ENCODE assay signal across 9 cellular contexts in the genomic region with DNA sequence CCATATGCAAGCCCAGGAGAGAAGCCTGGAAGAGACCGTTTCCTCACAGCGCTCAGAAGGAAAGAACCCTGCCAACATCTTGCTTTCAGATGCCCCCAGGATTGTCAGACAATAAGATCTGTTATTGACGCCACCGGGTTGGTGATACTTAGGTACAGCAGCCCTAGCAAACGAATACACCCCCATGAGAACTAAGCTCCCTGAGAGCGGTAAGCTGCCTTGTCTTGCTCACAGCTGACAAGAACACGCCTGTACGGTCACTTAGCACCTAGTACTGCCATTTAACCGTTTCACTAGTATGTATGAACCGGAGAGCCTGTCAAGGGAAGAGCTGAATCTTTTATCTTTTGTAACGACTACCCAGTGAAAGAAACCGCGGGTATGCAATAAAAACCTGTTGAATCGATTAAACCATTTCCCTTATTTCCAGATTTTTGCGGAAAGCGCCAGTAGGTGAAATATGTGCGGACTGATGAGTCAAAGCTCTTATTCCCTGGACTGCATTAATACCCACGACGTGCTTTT. TPM values are rescaled to one million over a fixed set of nuclear protein-coding genes. Genes with fewer than 3 reads are reported as not detected.
DNase-seq lines count a peak whose midpoint lies in the region; ATAC-seq and TF ChIP-seq lines count a peak whose summit lies in the region.
"Had no signal": no experiment of that assay in that cellular context is flagged by ENCODE, and none has a peak within 500 bp of the region (broad histone marks: within the 10 kb centered on the region; RNA-seq: fewer than 3 reads in every experiment).

No MANE protein-coding gene starts in this region.

- H4K20me1 ChIP-seq in neural cell (ENCODE audit: insufficient read depth), result no peaks in the 10 kb centered on the region

- ATAC-seq in Panc1 (peak; percentile 63), GM19397 (IDR thresholded peaks at IDR 0.05; ENCODE audit: unreplicated experiment) (no peak)

- no peaks in the 10 kb centered on the region for H3K9me2 ChIP-seq in neural cell (ENCODE audit: insufficient read depth, low read length)

- intact Hi-C loops in Panc1 (cut with micrococcal nuclease; ENCODE audit: unreplicated experiment), result no loop called here

- H3K9me3 ChIP-seq in ES-I3 (ENCODE audit: control insufficient read depth, insufficient read depth, low read length) (peaks cover 12% of the 10 kb centered on the region), Panc1 (ENCODE audit: control insufficient read depth, insufficient read depth, low read depth, low read length) (no peaks in the 10 kb centered on the region), neural cell (ENCODE audit: low read length) (no peaks in the 10 kb centered on the region)

- no TSS peak for BruUV-seq in Panc1 (replicated peaks; lab: Mats Ljungman, UMichigan)

- no peaks in the 10 kb centered on the region for H3F3A ChIP-seq in neural cell (ENCODE audit: insufficient read depth, low read length, poor library complexity, severe bottlenecking)

- H3K9ac ChIP-seq in ES-I3 (ENCODE audit: low read depth, low read length) (peak overlapping the region; percentile 99), neural cell (ENCODE audit: low read length) (peak overlapping the region; percentile 76)

- no peak for TF ChIP-seq RAD21 in neural cell (conservative IDR thresholded peaks at IDR 0.05)

- H3K36me3 ChIP-seq in ES-I3 (ENCODE audit: insufficient read depth, low read length) (no peaks in the 10 kb centered on the region), Panc1 (ENCODE audit: control insufficient read depth, insufficient read depth, low read length) (no peaks in the 10 kb centered on the region; the same call in 1 of the 2 replicates), neural cell (ENCODE audit: insufficient read depth, low read length) (no peaks in the 10 kb centered on the region)

- H3K27ac ChIP-seq in Panc1 (ENCODE audit: low read length) (no peak overlapping the region), neural cell (ENCODE audit: low read length) (peak overlapping the region; percentile 78)

- peak overlapping the region; percentile 53 for H3K4me2 ChIP-seq in neural cell (ENCODE audit: low read length)

- TF ChIP-seq CTCF in Panc1 (IDR thresholded peaks at IDR 0.05) (no peak), epithelial cell of proximal tubule (conservative IDR thresholded peaks at IDR 0.05; ENCODE audit: low read depth, low read length) (no peak), neural cell (IDR thresholded peaks at IDR 0.05; ENCODE audit: poor library complexity, severe bottlenecking) (no peak)

- peak overlapping the region; percentile 80 for H2AFZ ChIP-seq in neural cell (ENCODE audit: low read depth, low read length)

- TF ChIP-seq EP300 in neural cell (conservative IDR thresholded peaks at IDR 0.05; ENCODE audit: poor library complexity, severe bottlenecking), result no peak

- no peak for DNase-seq in Panc1 (ENCODE audit: low read depth, low spot score)
- DNase-seq in epithelial cell of proximal tubule (ENCODE audit: low read depth), result no peak
- no peak for DNase-seq in NCI-H2029 treated with DMSO at 0.1 percent for 48 hours (lab: John Stamatoyannopoulos, UW)
- DNase-seq in GDM1 (lab: John Stamatoyannopoulos, UW), result no peak
- no peak for DNase-seq in CD1c-positive myeloid dendritic cell (ENCODE audit: extremely low spot score)

- H3K4me3 ChIP-seq in Panc1 (ENCODE audit: low read depth in 2 of 2, low read length in 2 of 2) (peak overlapping the region; percentile 53 to 62), epithelial cell of proximal tubule (ENCODE audit: low read depth, low read length) (peak overlapping the region; percentile 48), neural cell (ENCODE audit: low read length) (peak overlapping the region; percentile 96)

- H3K79me2 ChIP-seq in neural cell (replicated peaks; ENCODE audit: insufficient read depth, low read length), result peaks cover 5% of the 10 kb centered on the region

- H3K4me1 ChIP-seq in ES-I3 (ENCODE audit: insufficient read depth, low read length) (no peaks in the 10 kb centered on the region), Panc1 (ENCODE audit: control insufficient read depth, insufficient read depth, low read length) (0 out of 2 replicates have a peak, but pooled peaks cover 5% of the 10 kb centered on the region)

- in situ Hi-C loops in Panc1 (cut with HindIII; ENCODE audit: low pct_unique_long_range_greater_than_20kb, low sequenced_read_pairs), result no loop called here

- CTCF ChIA-PET in Panc1 (lab: Charles Lee), result interaction anchor here (0.5 kb wide), 1 partner anchor 55 kb away, joined by 3 read pairs; no protein-coding TSS in a partner anchor

- POLR2A ChIA-PET in Panc1 (lab: Charles Lee), result interaction anchor here (0.5 kb wide), 1 partner anchor 10 kb away, joined by 7 read pairs; no protein-coding TSS in a partner anchor

- H3K27me3 ChIP-seq in Panc1 (ENCODE audit: control insufficient read depth, insufficient read depth, low read length) (peaks cover 13% of the 10 kb centered on the region), neural cell (ENCODE audit: insufficient read depth, low read depth, low read length) (no peaks in the 10 kb centered on the region)

TF ChIP-seq in neural cell, 6 proteins besides CTCF, POLR2A, EP300 and RAD21:
- TF ChIP-seq, protein P1, sequence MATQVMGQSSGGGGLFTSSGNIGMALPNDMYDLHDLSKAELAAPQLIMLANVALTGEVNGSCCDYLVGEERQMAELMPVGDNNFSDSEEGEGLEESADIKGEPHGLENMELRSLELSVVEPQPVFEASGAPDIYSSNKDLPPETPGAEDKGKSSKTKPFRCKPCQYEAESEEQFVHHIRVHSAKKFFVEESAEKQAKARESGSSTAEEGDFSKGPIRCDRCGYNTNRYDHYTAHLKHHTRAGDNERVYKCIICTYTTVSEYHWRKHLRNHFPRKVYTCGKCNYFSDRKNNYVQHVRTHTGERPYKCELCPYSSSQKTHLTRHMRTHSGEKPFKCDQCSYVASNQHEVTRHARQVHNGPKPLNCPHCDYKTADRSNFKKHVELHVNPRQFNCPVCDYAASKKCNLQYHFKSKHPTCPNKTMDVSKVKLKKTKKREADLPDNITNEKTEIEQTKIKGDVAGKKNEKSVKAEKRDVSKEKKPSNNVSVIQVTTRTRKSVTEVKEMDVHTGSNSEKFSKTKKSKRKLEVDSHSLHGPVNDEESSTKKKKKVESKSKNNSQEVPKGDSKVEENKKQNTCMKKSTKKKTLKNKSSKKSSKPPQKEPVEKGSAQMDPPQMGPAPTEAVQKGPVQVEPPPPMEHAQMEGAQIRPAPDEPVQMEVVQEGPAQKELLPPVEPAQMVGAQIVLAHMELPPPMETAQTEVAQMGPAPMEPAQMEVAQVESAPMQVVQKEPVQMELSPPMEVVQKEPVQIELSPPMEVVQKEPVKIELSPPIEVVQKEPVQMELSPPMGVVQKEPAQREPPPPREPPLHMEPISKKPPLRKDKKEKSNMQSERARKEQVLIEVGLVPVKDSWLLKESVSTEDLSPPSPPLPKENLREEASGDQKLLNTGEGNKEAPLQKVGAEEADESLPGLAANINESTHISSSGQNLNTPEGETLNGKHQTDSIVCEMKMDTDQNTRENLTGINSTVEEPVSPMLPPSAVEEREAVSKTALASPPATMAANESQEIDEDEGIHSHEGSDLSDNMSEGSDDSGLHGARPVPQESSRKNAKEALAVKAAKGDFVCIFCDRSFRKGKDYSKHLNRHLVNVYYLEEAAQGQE (IDR thresholded peaks at IDR 0.05; ENCODE audit: borderline replicate concordance), result peak; percentile 22
- no peak for TF ChIP-seq POLR2AphosphoS5 (IDR thresholded peaks at IDR 0.05)

RNA-seq across cellular contexts. Expression of a gene that starts 0.6 kb away (rescaled TPM):
- 0.08 TPM for total RNA-seq in Panc1 (2021; ENCODE audit: unreplicated experiment)
- polyA plus RNA-seq in Panc1 (2012; ENCODE audit: insufficient read length), result 0.04 TPM
- total RNA-seq in epithelial cell of proximal tubule, result 0.07 and 0.23 TPM in 2 replicates
- 4.4 and 5.0 TPM in 2 replicates for polyA plus RNA-seq in neural cell
- polyA minus RNA-seq in neural cell, result 12.9 and 14.2 TPM in 2 replicates
- total RNA-seq: glomerular endothelial cell had no signal
